ENCODE assay signal across 12 cellular contexts in genomic region chr1:89844860-89845259, GRCh38. TPM values are rescaled to one million over a fixed set of nuclear protein-coding genes. Genes with fewer than 3 reads are reported as not detected.
DNase-seq lines count a peak whose midpoint lies in the region; ATAC-seq and TF ChIP-seq lines count a peak whose summit lies in the region.
"Had no signal": no experiment of that assay in that cellular context is flagged by ENCODE, and none has a peak within 500 bp of the region (broad histone marks: within the 10 kb centered on the region; RNA-seq: fewer than 3 reads in every experiment).

No MANE protein-coding gene starts in this region.

- peaks cover 74% of the 10 kb centered on the region for H3K4me1 Mint-ChIP-seq in activated T-cell treated with anti-CD3 and anti-CD28 coated beads, Interleukin-2, amount 50 U/mL, for 24 hours (ENCODE audit: low read depth)
- peaks cover 55% of the 10 kb centered on the region for H3K4me1 Mint-ChIP-seq in activated B cell treated with CpG ODN at 0.5 μM for 24 hours
- H3K4me1 Mint-ChIP-seq in stimulated activated naive CD8-positive, alpha-beta T cell treated with anti-CD3 and anti-CD28 coated beads, Interleukin-15, amount 100 ng/mL, for 72 hours: peaks cover 76% of the 10 kb centered on the region

- intact Hi-C loops in activated B cell treated with CpG ODN at 0.5 μM for 24 hours (cut with micrococcal nuclease): loop anchor here (5.0 kb wide), 1 partner anchor 38 kb away; no protein-coding TSS in a partner anchor

- peak overlapping the region; percentile 91 for H3K4me3 Mint-ChIP-seq in activated T-cell treated with anti-CD3 and anti-CD28 coated beads, Interleukin-2, amount 50 U/mL, for 24 hours
- peak overlapping the region; percentile 94 for H3K4me3 Mint-ChIP-seq in activated B cell treated with CpG ODN at 0.5 μM for 24 hours
- H3K4me3 Mint-ChIP-seq in stimulated activated naive CD8-positive, alpha-beta T cell treated with anti-CD3 and anti-CD28 coated beads, Interleukin-15, amount 100 ng/mL, for 72 hours: peak overlapping the region; percentile 94 to 98

- no peaks in the 10 kb centered on the region for H3K27me3 Mint-ChIP-seq in activated T-cell treated with anti-CD3 and anti-CD28 coated beads, Interleukin-2, amount 50 U/mL, for 24 hours
- no peaks in the 10 kb centered on the region for H3K27me3 Mint-ChIP-seq in activated B cell treated with CpG ODN at 0.5 μM for 24 hours
- no peaks in the 10 kb centered on the region for H3K27me3 Mint-ChIP-seq in stimulated activated naive CD8-positive, alpha-beta T cell treated with anti-CD3 and anti-CD28 coated beads, Interleukin-15, amount 100 ng/mL, for 72 hours
- H3K27me3 Mint-ChIP-seq: progenitor cell of endocrine pancreas had no signal

- peak overlapping the region; percentile 83 for H3K4me3 ChIP-seq in fibroblast of pulmonary artery (replicated peaks; ENCODE audit: low read depth, low read length)

- peaks cover 61% of the 10 kb centered on the region for H3K36me3 Mint-ChIP-seq in activated T-cell treated with anti-CD3 and anti-CD28 coated beads, Interleukin-2, amount 50 U/mL, for 24 hours (ENCODE audit: low read depth)
- peaks cover 12% of the 10 kb centered on the region for H3K36me3 Mint-ChIP-seq in activated B cell treated with CpG ODN at 0.5 μM for 24 hours (ENCODE audit: low read depth)

- no peak for DNase-seq in activated T-cell treated with anti-CD3 and anti-CD28 coated beads, Interleukin-2, amount 50 U/mL, for 24 hours
- DNase-seq in activated T-cell treated with anti-CD3 and anti-CD28 coated beads for 4 hours (no peak), activated B cell treated with CpG ODN at 0.5 μM for 24 hours (no peak), fibroblast of pulmonary artery (ENCODE audit: low read depth) (no peak), NCI-H2107 (lab: John Stamatoyannopoulos, UW) (no peak), COLO829 (ENCODE audit: low spot score) (no peak), NCI-H1092 treated with DMSO at 0.1 percent for 48 hours (lab: John Stamatoyannopoulos, UW) (no peak)
- no peak for DNase-seq in stimulated activated naive CD8-positive, alpha-beta T cell treated with anti-CD3 and anti-CD28 coated beads, Interleukin-15, amount 100 ng/mL, for 72 hours
- DNase-seq: body of pancreas, NCI-H1436 treated with DMSO at 0.1 percent for 48 hours, OCI-M1 had no signal

- H3K27ac Mint-ChIP-seq in activated T-cell treated with anti-CD3 and anti-CD28 coated beads, Interleukin-2, amount 50 U/mL, for 24 hours: peak overlapping the region; percentile 96
- H3K27ac Mint-ChIP-seq in activated B cell treated with CpG ODN at 0.5 μM for 24 hours: peak overlapping the region; percentile 84
- peak overlapping the region; percentile 95 to 98 for H3K27ac Mint-ChIP-seq in stimulated activated naive CD8-positive, alpha-beta T cell treated with anti-CD3 and anti-CD28 coated beads, Interleukin-15, amount 100 ng/mL, for 72 hours
- H3K27ac Mint-ChIP-seq: progenitor cell of endocrine pancreas had no signal

- POLR2A ChIA-PET in activated B cell treated with CpG ODN at 0.5 μM for 24 hours (lab: Charles Lee): interaction anchor here (2.9 kb wide), 1 partner anchor 23 kb away, joined by 18 read pairs; the partner anchor contains the start of gene LRRC8D

- H3K9me3 Mint-ChIP-seq in activated T-cell treated with anti-CD3 and anti-CD28 coated beads, Interleukin-2, amount 50 U/mL, for 24 hours: no peaks in the 10 kb centered on the region
- no peaks in the 10 kb centered on the region for H3K9me3 Mint-ChIP-seq in activated B cell treated with CpG ODN at 0.5 μM for 24 hours
- H3K9me3 Mint-ChIP-seq in stimulated activated naive CD8-positive, alpha-beta T cell treated with anti-CD3 and anti-CD28 coated beads, Interleukin-15, amount 100 ng/mL, for 72 hours: no peaks in the 10 kb centered on the region

- CTCF ChIA-PET in activated B cell treated with CpG ODN at 0.5 μM for 24 hours (lab: Charles Lee): no interaction called here

- TF ChIP-seq CTCF in activated B cell treated with CpG ODN at 0.5 μM for 24 hours (IDR thresholded peaks at IDR 0.05): no peak
- TF ChIP-seq CTCF in fibroblast of pulmonary artery (IDR thresholded peaks at IDR 0.05; ENCODE audit: low read length, missing control alignments): no peak

- no peak for ATAC-seq in activated B cell treated with CpG ODN at 0.5 μM for 24 hours (ENCODE audit: low read depth)
- peak; percentile 41 for ATAC-seq in stimulated activated naive CD8-positive, alpha-beta T cell treated with anti-CD3 and anti-CD28 coated beads, Interleukin-15, amount 100 ng/mL, for 72 hours
- ATAC-seq: body of pancreas had no signal

RNA-seq across cellular contexts. Expression of gene LRRC8D, which starts 24.0 kb away (rescaled TPM):
- total RNA-seq in activated B cell treated with CpG ODN at 0.5 μM for 24 hours: 31.3 and 36.0 TPM in 2 replicates
